In the genomic region with DNA sequence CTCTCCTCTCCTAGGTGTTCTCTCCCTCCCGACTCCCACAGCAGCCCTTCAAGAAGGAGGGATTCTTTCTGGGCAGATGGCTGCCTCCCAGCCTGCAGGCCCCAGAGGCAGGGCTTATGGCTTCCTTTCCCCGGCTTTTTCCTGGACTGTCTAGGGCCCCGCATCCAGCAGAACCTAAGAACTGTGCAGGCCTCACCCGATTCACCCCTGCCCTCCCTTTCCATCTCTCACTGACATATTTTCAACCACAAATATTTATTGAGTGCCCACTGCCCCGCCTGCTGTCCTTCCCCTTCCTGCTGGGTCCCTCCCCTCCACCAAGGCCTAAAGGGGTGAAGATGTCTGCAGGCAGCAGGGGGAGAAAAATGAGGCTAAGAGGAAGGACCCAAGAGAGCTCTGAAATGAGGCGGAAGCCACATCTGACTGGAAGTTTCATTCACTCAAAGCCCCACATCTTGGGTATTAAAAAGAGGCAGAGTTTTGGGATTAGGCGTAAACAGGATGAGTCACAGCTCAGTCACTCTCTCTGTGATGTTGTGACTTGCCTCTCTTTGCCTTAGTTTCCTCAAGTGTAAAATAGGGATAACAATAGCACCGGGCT, we compare ENCODE assay signal across 1 cellular context.
TF ChIP-seq lines count a peak whose summit lies in the region.

No MANE protein-coding gene starts in this region.

TF ChIP-seq in A549, 52 proteins besides CTCF, POLR2A, EP300 and RAD21 (continued from another document):
- TF ChIP-seq, protein P1, sequence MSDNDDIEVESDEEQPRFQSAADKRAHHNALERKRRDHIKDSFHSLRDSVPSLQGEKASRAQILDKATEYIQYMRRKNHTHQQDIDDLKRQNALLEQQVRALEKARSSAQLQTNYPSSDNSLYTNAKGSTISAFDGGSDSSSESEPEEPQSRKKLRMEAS (IDR thresholded peaks at IDR 0.05), result peak; percentile 48; the same call in 1 of the 2 replicates
- TF ChIP-seq MYC (IDR thresholded peaks at IDR 0.05; ENCODE audit: borderline replicate concordance, low read length) (no peak), RCOR1 (IDR thresholded peaks at IDR 0.05; ENCODE audit: low read depth, low read length) (no peak), HDAC2 (IDR thresholded peaks at IDR 0.05) (no peak), MAZ (IDR thresholded peaks at IDR 0.05; ENCODE audit: borderline replicate concordance, low read depth, low read length) (no peak), PHF8 (IDR thresholded peaks at IDR 0.05; ENCODE audit: borderline replicate concordance, low read depth) (no peak), SMC3 (IDR thresholded peaks at IDR 0.05) (no peak), ESRRA (IDR thresholded peaks at IDR 0.05; ENCODE audit: borderline replicate concordance, low read length) (no peak), HOXA7 (CRISPR knock-in tag; IDR thresholded peaks at IDR 0.05) (no peak), ZC3H11A (IDR thresholded peaks at IDR 0.05) (no peak), CHD2 (IDR thresholded peaks at IDR 0.05; ENCODE audit: low read length, partially characterized antibody) (no peak), RARB (CRISPR knock-in tag; IDR thresholded peaks at IDR 0.05) (0 out of 2 replicates have a peak, but pooled peaks have one; percentile 53), FOSB (CRISPR knock-in tag; IDR thresholded peaks at IDR 0.05) (peak; percentile 56; the same call in 1 of the 2 replicates), ZSCAN20 (CRISPR knock-in tag; IDR thresholded peaks at IDR 0.05) (0 out of 2 replicates have a peak, but pooled peaks have one; percentile 56), RNF2 (IDR thresholded peaks at IDR 0.05; ENCODE audit: borderline replicate concordance, low read depth) (no peak), MAFK (IDR thresholded peaks at IDR 0.05; ENCODE audit: partially characterized antibody) (no peak), NR3C1 (IDR thresholded peaks at IDR 0.05) (no peak), CBX8 (IDR thresholded peaks at IDR 0.05) (no peak), CBX2 (IDR thresholded peaks at IDR 0.05; ENCODE audit: borderline replicate concordance, low read depth) (no peak), FOSL2 (IDR thresholded peaks at IDR 0.05) (peak; percentile 56), FOSL2 (CRISPR knock-in tag; IDR thresholded peaks at IDR 0.05) (peak; percentile 92), FOXS1 (CRISPR knock-in tag; IDR thresholded peaks at IDR 0.05) (0 out of 2 replicates have a peak, but pooled peaks have one; percentile 21), ZNF302 (CRISPR knock-in tag; IDR thresholded peaks at IDR 0.05) (peak; percentile 91), EHMT2 (IDR thresholded peaks at IDR 0.05; ENCODE audit: low read depth) (no peak), TFCP2L1 (CRISPR knock-in tag; IDR thresholded peaks at IDR 0.05) (no peak), HOXB5 (CRISPR knock-in tag; IDR thresholded peaks at IDR 0.05) (no peak; the same call in 1 of the 2 replicates), TP53 (CRISPR knock-in tag; IDR thresholded peaks at IDR 0.05) (peak; percentile 31; the same call in 1 of the 2 replicates), RFX5 (IDR thresholded peaks at IDR 0.05) (no peak), JUN (IDR thresholded peaks at IDR 0.05) (peak; percentile 55 to 83; a peak in 4 of 5 replicates), GATA3 (IDR thresholded peaks at IDR 0.05; ENCODE audit: borderline replicate concordance) (peak; percentile 35; the same call in 1 of the 2 replicates), NFE2L2 (conservative IDR thresholded peaks at IDR 0.05; ENCODE audit: low read length) (no peak), HEYL (CRISPR knock-in tag; IDR thresholded peaks at IDR 0.05) (peak; percentile 89), JUNB (IDR thresholded peaks at IDR 0.05) (peak; percentile 74), CEBPB (IDR thresholded peaks at IDR 0.05) (no peak), NPAS2 (CRISPR knock-in tag; IDR thresholded peaks at IDR 0.05; ENCODE audit: borderline replicate concordance) (no peak), EHF (CRISPR knock-in tag; IDR thresholded peaks at IDR 0.05) (peak; percentile 50), SREBF2 (IDR thresholded peaks at IDR 0.05) (no peak)
- TF ChIP-seq, protein P2, sequence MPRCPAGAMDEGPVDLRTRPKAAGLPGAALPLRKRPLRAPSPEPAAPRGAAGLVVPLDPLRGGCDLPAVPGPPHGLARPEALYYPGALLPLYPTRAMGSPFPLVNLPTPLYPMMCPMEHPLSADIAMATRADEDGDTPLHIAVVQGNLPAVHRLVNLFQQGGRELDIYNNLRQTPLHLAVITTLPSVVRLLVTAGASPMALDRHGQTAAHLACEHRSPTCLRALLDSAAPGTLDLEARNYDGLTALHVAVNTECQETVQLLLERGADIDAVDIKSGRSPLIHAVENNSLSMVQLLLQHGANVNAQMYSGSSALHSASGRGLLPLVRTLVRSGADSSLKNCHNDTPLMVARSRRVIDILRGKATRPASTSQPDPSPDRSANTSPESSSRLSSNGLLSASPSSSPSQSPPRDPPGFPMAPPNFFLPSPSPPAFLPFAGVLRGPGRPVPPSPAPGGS (IDR thresholded peaks at IDR 0.05), result no peak
- TF ChIP-seq, protein P3, sequence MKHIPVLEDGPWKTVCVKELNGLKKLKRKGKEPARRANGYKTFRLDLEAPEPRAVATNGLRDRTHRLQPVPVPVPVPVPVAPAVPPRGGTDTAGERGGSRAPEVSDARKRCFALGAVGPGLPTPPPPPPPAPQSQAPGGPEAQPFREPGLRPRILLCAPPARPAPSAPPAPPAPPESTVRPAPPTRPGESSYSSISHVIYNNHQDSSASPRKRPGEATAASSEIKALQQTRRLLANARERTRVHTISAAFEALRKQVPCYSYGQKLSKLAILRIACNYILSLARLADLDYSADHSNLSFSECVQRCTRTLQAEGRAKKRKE (CRISPR knock-in tag; IDR thresholded peaks at IDR 0.05; ENCODE audit: low read depth), result peak; percentile 74; the same call in 1 of the 2 replicates
- TF ChIP-seq, protein P4, sequence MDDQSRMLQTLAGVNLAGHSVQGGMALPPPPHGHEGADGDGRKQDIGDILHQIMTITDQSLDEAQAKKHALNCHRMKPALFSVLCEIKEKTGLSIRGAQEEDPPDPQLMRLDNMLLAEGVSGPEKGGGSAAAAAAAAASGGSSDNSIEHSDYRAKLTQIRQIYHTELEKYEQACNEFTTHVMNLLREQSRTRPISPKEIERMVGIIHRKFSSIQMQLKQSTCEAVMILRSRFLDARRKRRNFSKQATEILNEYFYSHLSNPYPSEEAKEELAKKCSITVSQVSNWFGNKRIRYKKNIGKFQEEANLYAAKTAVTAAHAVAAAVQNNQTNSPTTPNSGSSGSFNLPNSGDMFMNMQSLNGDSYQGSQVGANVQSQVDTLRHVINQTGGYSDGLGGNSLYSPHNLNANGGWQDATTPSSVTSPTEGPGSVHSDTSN (IDR thresholded peaks at IDR 0.05), result no peak
- TF ChIP-seq, protein P5, sequence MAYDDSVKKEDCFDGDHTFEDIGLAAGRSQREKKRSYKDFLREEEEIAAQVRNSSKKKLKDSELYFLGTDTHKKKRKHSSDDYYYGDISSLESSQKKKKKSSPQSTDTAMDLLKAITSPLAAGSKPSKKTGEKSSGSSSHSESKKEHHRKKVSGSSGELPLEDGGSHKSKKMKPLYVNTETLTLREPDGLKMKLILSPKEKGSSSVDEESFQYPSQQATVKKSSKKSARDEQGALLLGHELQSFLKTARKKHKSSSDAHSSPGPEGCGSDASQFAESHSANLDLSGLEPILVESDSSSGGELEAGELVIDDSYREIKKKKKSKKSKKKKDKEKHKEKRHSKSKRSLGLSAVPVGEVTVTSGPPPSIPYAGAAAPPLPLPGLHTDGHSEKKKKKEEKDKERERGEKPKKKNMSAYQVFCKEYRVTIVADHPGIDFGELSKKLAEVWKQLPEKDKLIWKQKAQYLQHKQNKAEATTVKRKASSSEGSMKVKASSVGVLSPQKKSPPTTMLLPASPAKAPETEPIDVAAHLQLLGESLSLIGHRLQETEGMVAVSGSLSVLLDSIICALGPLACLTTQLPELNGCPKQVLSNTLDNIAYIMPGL (CRISPR knock-in tag; IDR thresholded peaks at IDR 0.05; ENCODE audit: borderline replicate concordance), result no peak
- TF ChIP-seq, protein P6, sequence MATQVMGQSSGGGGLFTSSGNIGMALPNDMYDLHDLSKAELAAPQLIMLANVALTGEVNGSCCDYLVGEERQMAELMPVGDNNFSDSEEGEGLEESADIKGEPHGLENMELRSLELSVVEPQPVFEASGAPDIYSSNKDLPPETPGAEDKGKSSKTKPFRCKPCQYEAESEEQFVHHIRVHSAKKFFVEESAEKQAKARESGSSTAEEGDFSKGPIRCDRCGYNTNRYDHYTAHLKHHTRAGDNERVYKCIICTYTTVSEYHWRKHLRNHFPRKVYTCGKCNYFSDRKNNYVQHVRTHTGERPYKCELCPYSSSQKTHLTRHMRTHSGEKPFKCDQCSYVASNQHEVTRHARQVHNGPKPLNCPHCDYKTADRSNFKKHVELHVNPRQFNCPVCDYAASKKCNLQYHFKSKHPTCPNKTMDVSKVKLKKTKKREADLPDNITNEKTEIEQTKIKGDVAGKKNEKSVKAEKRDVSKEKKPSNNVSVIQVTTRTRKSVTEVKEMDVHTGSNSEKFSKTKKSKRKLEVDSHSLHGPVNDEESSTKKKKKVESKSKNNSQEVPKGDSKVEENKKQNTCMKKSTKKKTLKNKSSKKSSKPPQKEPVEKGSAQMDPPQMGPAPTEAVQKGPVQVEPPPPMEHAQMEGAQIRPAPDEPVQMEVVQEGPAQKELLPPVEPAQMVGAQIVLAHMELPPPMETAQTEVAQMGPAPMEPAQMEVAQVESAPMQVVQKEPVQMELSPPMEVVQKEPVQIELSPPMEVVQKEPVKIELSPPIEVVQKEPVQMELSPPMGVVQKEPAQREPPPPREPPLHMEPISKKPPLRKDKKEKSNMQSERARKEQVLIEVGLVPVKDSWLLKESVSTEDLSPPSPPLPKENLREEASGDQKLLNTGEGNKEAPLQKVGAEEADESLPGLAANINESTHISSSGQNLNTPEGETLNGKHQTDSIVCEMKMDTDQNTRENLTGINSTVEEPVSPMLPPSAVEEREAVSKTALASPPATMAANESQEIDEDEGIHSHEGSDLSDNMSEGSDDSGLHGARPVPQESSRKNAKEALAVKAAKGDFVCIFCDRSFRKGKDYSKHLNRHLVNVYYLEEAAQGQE (IDR thresholded peaks at IDR 0.05), result no peak
- TF ChIP-seq, protein P7, sequence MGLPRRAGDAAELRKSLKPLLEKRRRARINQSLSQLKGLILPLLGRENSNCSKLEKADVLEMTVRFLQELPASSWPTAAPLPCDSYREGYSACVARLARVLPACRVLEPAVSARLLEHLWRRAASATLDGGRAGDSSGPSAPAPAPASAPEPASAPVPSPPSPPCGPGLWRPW (IDR thresholded peaks at IDR 0.05), result no peak
- TF ChIP-seq, protein P8, sequence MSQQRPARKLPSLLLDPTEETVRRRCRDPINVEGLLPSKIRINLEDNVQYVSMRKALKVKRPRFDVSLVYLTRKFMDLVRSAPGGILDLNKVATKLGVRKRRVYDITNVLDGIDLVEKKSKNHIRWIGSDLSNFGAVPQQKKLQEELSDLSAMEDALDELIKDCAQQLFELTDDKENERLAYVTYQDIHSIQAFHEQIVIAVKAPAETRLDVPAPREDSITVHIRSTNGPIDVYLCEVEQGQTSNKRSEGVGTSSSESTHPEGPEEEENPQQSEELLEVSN (IDR thresholded peaks at IDR 0.05; ENCODE audit: borderline replicate concordance, low read depth), result peak; percentile 50; the same call in 1 of the 2 replicates
TF ChIP-seq in A549: peak in this region for 16.
